ENCODE assay signal across 25 cellular contexts in the genomic region with DNA sequence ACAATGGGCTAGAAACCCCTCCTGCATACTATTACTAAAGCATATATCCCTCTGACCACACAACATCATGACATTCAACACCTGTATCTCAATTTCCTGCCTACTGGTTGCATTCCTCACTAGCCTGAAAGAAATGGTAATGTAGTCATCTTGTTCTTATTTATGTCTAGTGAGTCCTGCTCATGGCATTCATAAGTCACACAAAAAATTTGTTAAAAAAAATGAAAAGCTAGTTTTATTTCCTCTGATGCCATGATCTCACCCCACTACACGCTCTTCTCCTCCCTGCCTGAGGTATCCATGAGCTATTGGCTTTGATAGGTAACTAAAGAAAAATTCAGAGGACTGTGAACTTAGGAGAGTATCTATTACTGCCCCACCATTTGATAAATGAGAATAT.
"Had no signal": no experiment of that assay in that cellular context is flagged by ENCODE, and none has a peak within 500 bp of the region (broad histone marks: within the 10 kb centered on the region; RNA-seq: fewer than 3 reads in every experiment).

No MANE protein-coding gene starts in this region.

- H3K9me3 ChIP-seq: heart right ventricle, left lung, lower lobe of right lung, right atrium auricular region, thoracic aorta, upper lobe of left lung had no signal

- H2AFZ ChIP-seq: neural progenitor cell had no signal

- DNase-seq: activated CD4-positive, alpha-beta T cell treated with anti-CD3 and anti-CD28 coated beads for 48 hours; activated CD4-positive, alpha-beta T cell treated with anti-CD3 and anti-CD28 coated beads, Interleukin-2, amount 50 U/mL, for 48 hours; activated CD8-positive, alpha-beta memory T cell treated with anti-CD3 and anti-CD28 coated beads for 24 hours; activated CD8-positive, alpha-beta memory T cell treated with anti-CD3 and anti-CD28 coated beads, Interleukin-2, amount 50 U/mL, for 4 hours; activated gamma-delta T cell treated with Interleukin-2 at 50 U/mL for 16 hours; activated naive CD4-positive, alpha-beta T cell treated with anti-CD3 and anti-CD28 coated beads, Interleukin-2, amount 50 U/mL, for 16 hours; activated T-cell treated with anti-CD3 and anti-CD28 coated beads, Interleukin-2, amount 50 U/mL, for 24 hours; amygdala; endodermal cell; foreskin melanocyte; heart right ventricle; kidney glomerular epithelial cell; left lung; lower lobe of right lung; mesendoderm; natural killer cell; occipital lobe; stimulated activated CD4-positive, alpha-beta T cell treated with anti-CD3 and anti-CD28 coated beads, Interleukin-12 subunit alpha, Interleukin-12 subunit beta, amount 100 ng/mL, for 4 hours; stimulated activated CD4-positive, alpha-beta T cell treated with anti-CD3 and anti-CD28 coated beads, Interleukin-4, amount 100 ng/mL, for 1 hour; T-helper 1 cell; upper lobe of left lung had no signal

- H3K9ac ChIP-seq: neural progenitor cell had no signal

- H3K4me1 ChIP-seq: heart right ventricle, left lung, lower lobe of right lung, neural progenitor cell, right atrium auricular region, upper lobe of left lung had no signal

- H3K4me2 ChIP-seq: neural progenitor cell had no signal

- H3K27me3 ChIP-seq: heart right ventricle, left lung, neural progenitor cell, right atrium auricular region, upper lobe of left lung had no signal

- H3K36me3 ChIP-seq: heart right ventricle, left lung, lower lobe of right lung, neural progenitor cell, right atrium auricular region, thoracic aorta, upper lobe of left lung had no signal

- H3K27ac ChIP-seq: heart right ventricle, left lung, lower lobe of right lung, neural progenitor cell, right atrium auricular region, thoracic aorta, upper lobe of left lung, VCaP had no signal

- H3K4me3 ChIP-seq: heart right ventricle, left lung, lower lobe of right lung, neural progenitor cell, right atrium auricular region, thoracic aorta, upper lobe of left lung had no signal
